15 cellular contexts compared by ENCODE assay signal in the genomic region with DNA sequence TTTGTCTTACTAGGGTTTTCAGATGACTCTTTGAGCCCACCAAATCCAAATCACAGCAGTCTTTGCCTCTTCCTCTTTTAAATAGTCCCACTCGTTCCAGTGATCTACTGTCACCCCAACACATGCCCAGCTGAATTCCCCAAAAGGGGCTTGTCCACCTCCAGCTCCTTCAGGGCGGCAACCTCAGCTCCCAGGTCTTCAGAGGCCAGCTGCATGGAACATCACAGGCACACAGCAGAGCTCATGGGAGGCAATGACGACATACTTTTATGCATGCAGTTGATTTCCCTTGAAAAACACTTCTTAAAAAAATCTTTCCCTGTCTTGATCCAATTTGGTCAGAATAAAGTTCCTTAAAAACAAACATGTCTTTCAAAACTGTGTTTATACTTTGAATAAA.
A peak's percentile ranks its signal among the peaks of the same experiment; 100 is the strongest.
DNase-seq lines count a peak whose midpoint lies in the region; ATAC-seq, FAIRE-seq and TF ChIP-seq lines count a peak whose summit lies in the region.
"Had no signal": no experiment of that assay in that cellular context is flagged by ENCODE, and none has a peak within 500 bp of the region (broad histone marks: within the 10 kb centered on the region; RNA-seq: fewer than 3 reads in every experiment).

No MANE protein-coding gene starts in this region.

- no peaks in the 10 kb centered on the region for H3K4me1 ChIP-seq in endothelial cell of umbilical vein (ENCODE audit: control insufficient read depth, extremely low read depth, insufficient read depth, low read length)
- no peaks in the 10 kb centered on the region for H3K4me1 ChIP-seq in GM23248 (ENCODE audit: insufficient read depth)
- H3K4me1 ChIP-seq in CD8-positive, alpha-beta T cell (ENCODE audit: insufficient read depth, low read length) = no peaks in the 10 kb centered on the region

- no peak overlapping the region for H3K27ac ChIP-seq in endothelial cell of umbilical vein (ENCODE audit: insufficient read depth, low read depth, low read length)
- no peak overlapping the region for H3K27ac ChIP-seq in GM23248
- no peak overlapping the region for H3K27ac ChIP-seq in CD8-positive, alpha-beta T cell (ENCODE audit: low read depth, low read length)
- H3K27ac ChIP-seq: 22Rv1 had no signal

- dilution Hi-C loops in endothelial cell of umbilical vein (cut with MboI; ENCODE audit: extremely low pct_ligation_motif_present, low sequenced_read_pairs) = no loop called here

- H3K27me3 ChIP-seq in endothelial cell of umbilical vein (ENCODE audit: control insufficient read depth in 2 of 2, insufficient read depth in 2 of 2, low read length in 2 of 2) (no peaks in the 10 kb centered on the region), GM23248 (replicated peaks; ENCODE audit: insufficient read depth) (no peaks in the 10 kb centered on the region)
- H3K27me3 ChIP-seq in CD8-positive, alpha-beta T cell (ENCODE audit: insufficient read depth, low read length) = no peaks in the 10 kb centered on the region

- no peaks in the 10 kb centered on the region for H3K9me3 ChIP-seq in endothelial cell of umbilical vein (replicated peaks; ENCODE audit: control insufficient read depth, insufficient read depth, low read length)
- H3K9me3 ChIP-seq in GM23248 (ENCODE audit: low read depth) = no peaks in the 10 kb centered on the region
- H3K9me3 ChIP-seq in CD8-positive, alpha-beta T cell (ENCODE audit: low read length) = no peaks in the 10 kb centered on the region
- H3K9me3 ChIP-seq: Caco-2 had no signal

- peak overlapping the region; percentile 43 for H3K27ac Mint-ChIP-seq in activated naive CD4-positive, alpha-beta T cell treated with anti-CD3 and anti-CD28 coated beads, Interleukin-2, amount 50 U/mL, for 24 hours
- H3K27ac Mint-ChIP-seq in activated naive CD4-positive, alpha-beta T cell treated with anti-CD3 and anti-CD28 coated beads for 36 hours = no peak overlapping the region
- peak overlapping the region; percentile 54 for H3K27ac Mint-ChIP-seq in neural crest cell (ENCODE audit: unreplicated experiment)
- no peak overlapping the region for H3K27ac Mint-ChIP-seq in CD8-positive, alpha-beta T cell
- H3K27ac Mint-ChIP-seq: CD14-positive monocyte; CD8-positive, alpha-beta memory T cell had no signal

- no peak for ATAC-seq in HG03135 (IDR thresholded peaks at IDR 0.05; ENCODE audit: unreplicated experiment)
- no peak for ATAC-seq in CD8-positive, alpha-beta T cell

- no peaks in the 10 kb centered on the region for H3F3A ChIP-seq in GM23248 (ENCODE audit: insufficient read depth)

- in situ Hi-C loops in GM23248 (cut with MboI) = no loop called here

- peaks cover 12% of the 10 kb centered on the region for H3K27me3 Mint-ChIP-seq in activated naive CD4-positive, alpha-beta T cell treated with anti-CD3 and anti-CD28 coated beads, Interleukin-2, amount 50 U/mL, for 24 hours
- peaks cover 20% of the 10 kb centered on the region for H3K27me3 Mint-ChIP-seq in activated naive CD4-positive, alpha-beta T cell treated with anti-CD3 and anti-CD28 coated beads for 36 hours (ENCODE audit: low read depth)
- no peaks in the 10 kb centered on the region for H3K27me3 Mint-ChIP-seq in neural crest cell (ENCODE audit: low read depth)
- peaks cover 8% of the 10 kb centered on the region for H3K27me3 Mint-ChIP-seq in CD8-positive, alpha-beta T cell (ENCODE audit: low read depth)

- no peak overlapping the region for H3K4me3 Mint-ChIP-seq in activated naive CD4-positive, alpha-beta T cell treated with anti-CD3 and anti-CD28 coated beads, Interleukin-2, amount 50 U/mL, for 24 hours
- H3K4me3 Mint-ChIP-seq in activated naive CD4-positive, alpha-beta T cell treated with anti-CD3 and anti-CD28 coated beads for 36 hours = no peak overlapping the region
- H3K4me3 Mint-ChIP-seq in neural crest cell = no peak overlapping the region
- no peak overlapping the region for H3K4me3 Mint-ChIP-seq in CD8-positive, alpha-beta T cell
- H3K4me3 Mint-ChIP-seq: CD14-positive monocyte; CD8-positive, alpha-beta memory T cell had no signal

- H3K9me2 ChIP-seq in GM23248 (ENCODE audit: insufficient read depth) = no peaks in the 10 kb centered on the region

- no peak for DNase-seq in activated naive CD4-positive, alpha-beta T cell treated with anti-CD3 and anti-CD28 coated beads for 36 hours
- DNase-seq in endothelial cell of umbilical vein (ENCODE audit: low read depth, low spot score) (peak; percentile 33), neural crest cell (ENCODE audit: low read depth, low spot score) (no peak), GM23248 (no peak)
- DNase-seq in effector CD4-positive, alpha-beta T cell = no peak
- no peak for DNase-seq in CD8-positive, alpha-beta T cell
- DNase-seq: Caco-2; CD8-positive, alpha-beta memory T cell; GF-D8; H7 had no signal

- TF ChIP-seq CTCF in endothelial cell of umbilical vein (IDR thresholded peaks at IDR 0.05; ENCODE audit: extremely low read depth in 1 of 2, insufficient read depth in 1 of 2, low read depth in 1 of 2, low read length in 2 of 2) = no peak
- no peak for TF ChIP-seq CTCF in neural crest cell (conservative IDR thresholded peaks at IDR 0.05)
- TF ChIP-seq CTCF in CD8-positive, alpha-beta T cell (IDR thresholded peaks at IDR 0.05) = no peak

- no peaks in the 10 kb centered on the region for H3K36me3 ChIP-seq in endothelial cell of umbilical vein (ENCODE audit: control insufficient read depth in 2 of 2, extremely low read depth in 1 of 2, insufficient read depth in 2 of 2, low read length in 2 of 2)
- no peaks in the 10 kb centered on the region for H3K36me3 ChIP-seq in GM23248 (ENCODE audit: low read depth)
- no peaks in the 10 kb centered on the region for H3K36me3 ChIP-seq in CD8-positive, alpha-beta T cell (ENCODE audit: insufficient read depth, low read length)

- no peak for FAIRE-seq in endothelial cell of umbilical vein (lab: Jason Lieb, UNC)
- FAIRE-seq: GM18507 had no signal

- no peaks in the 10 kb centered on the region for H3K36me3 Mint-ChIP-seq in activated naive CD4-positive, alpha-beta T cell treated with anti-CD3 and anti-CD28 coated beads, Interleukin-2, amount 50 U/mL, for 24 hours
- H3K36me3 Mint-ChIP-seq in activated naive CD4-positive, alpha-beta T cell treated with anti-CD3 and anti-CD28 coated beads for 36 hours (ENCODE audit: low read depth) = no peaks in the 10 kb centered on the region
- H3K36me3 Mint-ChIP-seq in neural crest cell (ENCODE audit: low read depth) = no peaks in the 10 kb centered on the region
- no peaks in the 10 kb centered on the region for H3K36me3 Mint-ChIP-seq in CD8-positive, alpha-beta T cell
- H3K36me3 Mint-ChIP-seq: CD14-positive monocyte; CD8-positive, alpha-beta memory T cell had no signal

- POLR2A ChIA-PET in endothelial cell of umbilical vein (lab: Charles Lee) = no interaction called here
- POLR2A ChIA-PET in CD8-positive, alpha-beta T cell (lab: Charles Lee) = no interaction called here

- no peaks in the 10 kb centered on the region for H3K9me1 ChIP-seq in endothelial cell of umbilical vein (replicated peaks; ENCODE audit: control insufficient read depth, extremely low read depth, insufficient read depth, low read length)

- H3K4me3 ChIP-seq in endothelial cell of umbilical vein (replicated peaks in 1 of 3; ENCODE audit: insufficient read depth in 1 of 3, low read depth in 1 of 3, low read length in 3 of 3) = no peak overlapping the region
- H3K4me3 ChIP-seq in GM23248 = no peak overlapping the region
- H3K4me3 ChIP-seq in CD8-positive, alpha-beta T cell (ENCODE audit: low read depth, low read length) = no peak overlapping the region

- intact Hi-C loops in activated naive CD4-positive, alpha-beta T cell treated with anti-CD3 and anti-CD28 coated beads for 36 hours (cut with micrococcal nuclease) = no loop called here
- intact Hi-C loops in endothelial cell of umbilical vein (cut with micrococcal nuclease) = no loop called here
- intact Hi-C loops in CD8-positive, alpha-beta T cell (cut with DNase I, micrococcal nuclease) = no loop called here

- TF ChIP-seq POLR2A in endothelial cell of umbilical vein (IDR thresholded peaks at IDR 0.05; ENCODE audit: low read depth, low read length) = no peak

- H4K20me1 ChIP-seq in endothelial cell of umbilical vein (replicated peaks; ENCODE audit: control insufficient read depth, extremely low read depth, insufficient read depth, low read length) (no peaks in the 10 kb centered on the region), GM23248 (ENCODE audit: insufficient read depth) (no peaks in the 10 kb centered on the region)

- H3K4me1 Mint-ChIP-seq in activated naive CD4-positive, alpha-beta T cell treated with anti-CD3 and anti-CD28 coated beads, Interleukin-2, amount 50 U/mL, for 24 hours = no peaks in the 10 kb centered on the region
- H3K4me1 Mint-ChIP-seq in activated naive CD4-positive, alpha-beta T cell treated with anti-CD3 and anti-CD28 coated beads for 36 hours (ENCODE audit: low read depth) = no peaks in the 10 kb centered on the region
- H3K4me1 Mint-ChIP-seq in neural crest cell = peaks cover 46% of the 10 kb centered on the region
- no peaks in the 10 kb centered on the region for H3K4me1 Mint-ChIP-seq in CD8-positive, alpha-beta T cell (ENCODE audit: low read depth)
- H3K4me1 Mint-ChIP-seq: CD14-positive monocyte; CD8-positive, alpha-beta memory T cell had no signal

- WGBS in GM23248 (ENCODE audit: low coverage in 1 of 2, low lambda C conversion rate in 2 of 2, missing lambda C conversion rate in 2 of 2), 2 experiments = 48 to 50% methylated on average over 3 of the region's 3 CpGs

- no peak overlapping the region for H3K9ac ChIP-seq in endothelial cell of umbilical vein (replicated peaks; ENCODE audit: extremely low read depth, insufficient read depth, low read length)
- H3K9ac ChIP-seq in GM23248 = no peak overlapping the region

- H2AFZ ChIP-seq in endothelial cell of umbilical vein (ENCODE audit: low read depth, low read length) (no peak overlapping the region), GM23248 (no peak overlapping the region)

- BruUV-seq in endothelial cell of umbilical vein (replicated peaks; lab: Mats Ljungman, UMichigan) = no TSS peak

- H3K79me2 ChIP-seq in endothelial cell of umbilical vein (ENCODE audit: control insufficient read depth, insufficient read depth, low read length) (no peaks in the 10 kb centered on the region), GM23248 (ENCODE audit: insufficient read depth) (no peaks in the 10 kb centered on the region)

- H3K4me2 ChIP-seq in endothelial cell of umbilical vein (ENCODE audit: insufficient read depth, low read length) (no peak overlapping the region), GM23248 (ENCODE audit: unreplicated experiment) (no peak overlapping the region)

- CTCF ChIA-PET in activated naive CD4-positive, alpha-beta T cell treated with anti-CD3 and anti-CD28 coated beads for 36 hours (lab: Charles Lee) = no interaction called here
- CTCF ChIA-PET in endothelial cell of umbilical vein (lab: Charles Lee) = no interaction called here
- CTCF ChIA-PET in CD8-positive, alpha-beta T cell (lab: Charles Lee) = no interaction called here

- H3K9me3 Mint-ChIP-seq in activated naive CD4-positive, alpha-beta T cell treated with anti-CD3 and anti-CD28 coated beads, Interleukin-2, amount 50 U/mL, for 24 hours = no peaks in the 10 kb centered on the region
- no peaks in the 10 kb centered on the region for H3K9me3 Mint-ChIP-seq in activated naive CD4-positive, alpha-beta T cell treated with anti-CD3 and anti-CD28 coated beads for 36 hours
- H3K9me3 Mint-ChIP-seq in neural crest cell = peaks cover 2% of the 10 kb centered on the region
- no peaks in the 10 kb centered on the region for H3K9me3 Mint-ChIP-seq in CD8-positive, alpha-beta T cell

TF ChIP-seq in endothelial cell of umbilical vein, 7 proteins besides CTCF, POLR2A, EP300 and RAD21 (continues in another document):
- no peak for TF ChIP-seq MYC (IDR thresholded peaks at IDR 0.05; ENCODE audit: low read depth, low read length)

Comparison
In these comparisons a context has a peak if more than half of its experiments do, and no peak if none do; other contexts are left out.
1. H3K27ac Mint-ChIP-seq: peak in activated naive CD4-positive, alpha-beta T cell treated with anti-CD3 and anti-CD28 coated beads, Interleukin-2, amount 50 U/mL, for 24 hours (single experiment) and neural crest cell (single experiment); none in activated naive CD4-positive, alpha-beta T cell treated with anti-CD3 and anti-CD28 coated beads for 36 hours (single experiment) and CD8-positive, alpha-beta T cell (single experiment).